In genomic region chr16:57859331-57859730, GRCh38 we compare ENCODE assay signal across 1 cellular context.
TF ChIP-seq lines count a peak whose summit lies in the region.

No MANE protein-coding gene starts in this region.

TF ChIP-seq in K562, 482 proteins besides CTCF, POLR2A, EP300 and RAD21 (continued from another document and continues in another):
- TF ChIP-seq MGA (IDR thresholded peaks at IDR 0.05) (peak; percentile 28; the same call in 1 of the 2 replicates), ZMIZ1 (IDR thresholded peaks at IDR 0.05; ENCODE audit: low read depth in 2 of 2, low read length in 2 of 2) (peak in 1 of 2 experiments; percentile 21; a peak in 1 of 4 replicates), ZSCAN32 (CRISPR knock-in tag; IDR thresholded peaks at IDR 0.05) (no peak), ZFP91 (CRISPR knock-in tag; IDR thresholded peaks at IDR 0.05) (no peak), SFPQ (IDR thresholded peaks at IDR 0.05; ENCODE audit: low read depth, low read length) (no peak), HMGN3 (IDR thresholded peaks at IDR 0.05; ENCODE audit: borderline replicate concordance, extremely low read depth, insufficient read length, low read depth, low read length) (no peak), TRIM24 (IDR thresholded peaks at IDR 0.05) (peak in 1 of 2 experiments; percentile 39; a peak in 1 of 4 replicates), ZNF398 (CRISPR knock-in tag; IDR thresholded peaks at IDR 0.05) (no peak), ZNF3 (CRISPR knock-in tag; IDR thresholded peaks at IDR 0.05) (no peak), HDAC2 (IDR thresholded peaks at IDR 0.05) (0 out of 2 replicates have a peak, but pooled peaks have one; percentile 21), NFIX (CRISPR knock-in tag; IDR thresholded peaks at IDR 0.05; ENCODE audit: low read depth) (no peak), CBX3 (IDR thresholded peaks at IDR 0.05; ENCODE audit: borderline replicate concordance in 1 of 2, low read length in 2 of 2) (peak in 1 of 2 experiments; percentile 49; a peak in 1 of 3 replicates), MNT (conservative IDR thresholded peaks at IDR 0.05) (peak in 1 of 2 experiments; percentile 31; a peak in 1 of 4 replicates), SMARCA4 (IDR thresholded peaks at IDR 0.05) (0 out of 2 replicates have a peak, but pooled peaks have one; percentile 18), MXD1 (CRISPR knock-in tag; IDR thresholded peaks at IDR 0.05; ENCODE audit: borderline replicate concordance, poor library complexity, severe bottlenecking) (no peak), PHB2 (IDR thresholded peaks at IDR 0.05; ENCODE audit: low read depth) (no peak), RBM15 (IDR thresholded peaks at IDR 0.05; ENCODE audit: insufficient read depth, low read length) (no peak), ZNF75A (CRISPR knock-in tag; IDR thresholded peaks at IDR 0.05) (0 out of 2 replicates have a peak, but pooled peaks have one; percentile 18), HMBOX1 (IDR thresholded peaks at IDR 0.05) (no peak), MAZ (CRISPR knock-in tag; conservative IDR thresholded peaks at IDR 0.05 in 1 of 2, IDR thresholded peaks at IDR 0.05 in 1 of 2) (peak in 1 of 2 experiments; percentile 36; a peak in 1 of 4 replicates), ZNF584 (CRISPR knock-in tag; IDR thresholded peaks at IDR 0.05; ENCODE audit: low read depth) (no peak), E2F6 (IDR thresholded peaks at IDR 0.05; ENCODE audit: borderline replicate concordance in 1 of 2, extremely low read depth in 1 of 2, insufficient read depth in 1 of 2, insufficient read length in 1 of 2, low read depth in 1 of 2, low read length in 1 of 2, poor library complexity in 1 of 2, severe bottlenecking in 1 of 2) (no peak), ZNF24 (IDR thresholded peaks at IDR 0.05) (peak; percentile 98), ATF7 (IDR thresholded peaks at IDR 0.05) (0 out of 2 replicates have a peak, but pooled peaks have one; percentile 56), NCOR1 (IDR thresholded peaks at IDR 0.05) (peak; percentile 54; the same call in 1 of the 2 replicates)
